ENCODE assay signal across 17 cellular contexts in genomic region chr10:77358666-77359065, GRCh38.
"Had no signal": no experiment of that assay in that cellular context is flagged by ENCODE, and none has a peak within 500 bp of the region (broad histone marks: within the 10 kb centered on the region; RNA-seq: fewer than 3 reads in every experiment).

No MANE protein-coding gene starts in this region.

- H3K27me3 Mint-ChIP-seq: activated B cell treated with CpG ODN at 0.5 μM for 24 hours; activated CD4-positive, alpha-beta T cell treated with anti-CD3 and anti-CD28 coated beads, Interleukin-2, amount 10 ng/mL, durations not matched to agents 24 days and 14 days had no signal

- H3K9me3 ChIP-seq: ovary, sigmoid colon had no signal

- H3K36me3 Mint-ChIP-seq: naive thymus-derived CD8-positive, alpha-beta T cell; stimulated activated naive B cell treated with anti-CD40 and anti-IgM and Interleukin-4, amounts not matched to agents 10 μg/mL and 1 μg/mL and 100 μg/mL, for 72 hours had no signal

- H3K27me3 ChIP-seq: ovary, sigmoid colon had no signal

- ATAC-seq: activated naive CD8-positive, alpha-beta T cell treated with anti-CD3 and anti-CD28 coated beads, Interleukin-2, amount 50 U/mL, for 24 hours; left colon; naive thymus-derived CD8-positive, alpha-beta T cell; stimulated activated naive B cell treated with anti-CD40 and anti-IgM and Interleukin-4, amounts not matched to agents 10 μg/mL and 1 μg/mL and 100 μg/mL, for 72 hours had no signal

- H3K9me3 Mint-ChIP-seq: activated B cell treated with CpG ODN at 0.5 μM for 24 hours; activated CD4-positive, alpha-beta T cell treated with anti-CD3 and anti-CD28 coated beads, Interleukin-2, amount 10 ng/mL, durations not matched to agents 24 days and 14 days; activated T-helper 1 cell treated with anti-CD3 and anti-CD28 coated beads, Interleukin-12 subunit alpha, Interleukin-12 subunit beta, Interleukin-2, Interleukin-4 antibody, amounts not matched to agents 30 ng/mL and 10 ng/mL and 1 ng/mL, durations not matched to agents 14 hours and 24 hours and 36 hours; central memory CD8-positive, alpha-beta T cell; dendritic cell treated with granulocyte-macrophage colony-stimulating factor and Interleukin-4, amounts not matched to agents 40 ng/mL and 50 ng/mL, for 4 days; endodermal cell; T-helper 1 cell treated with Interleukin-12 subunit alpha and Interleukin-12 subunit beta and Interleukin-4 antibody, amounts not matched to agents 30 μg/mL and 1 μg/mL, for 36 hours had no signal

- DNase-seq: activated B cell treated with CpG ODN at 0.5 μM for 24 hours; activated CD4-positive, alpha-beta T cell treated with anti-CD3 and anti-CD28 coated beads, Interleukin-2, amount 10 ng/mL, durations not matched to agents 24 days and 14 days; activated naive CD4-positive, alpha-beta T cell treated with Interleukin-2 at 50 U/mL for 16 hours; activated naive CD8-positive, alpha-beta T cell treated with anti-CD3 and anti-CD28 coated beads, Interleukin-2, amount 50 U/mL, for 24 hours; endodermal cell; erythroblast; left colon; naive thymus-derived CD8-positive, alpha-beta T cell; ovary; sigmoid colon; stimulated activated CD4-positive, alpha-beta T cell treated with anti-CD3 and anti-CD28 coated beads, Interleukin-2, amount 100 ng/mL, for 24 hours; stimulated activated naive B cell treated with anti-CD40 and anti-IgM and Interleukin-4, amounts not matched to agents 10 μg/mL and 1 μg/mL and 100 μg/mL, for 72 hours had no signal

- H3K4me1 Mint-ChIP-seq: activated B cell treated with CpG ODN at 0.5 μM for 24 hours; activated CD4-positive, alpha-beta T cell treated with anti-CD3 and anti-CD28 coated beads, Interleukin-2, amount 10 ng/mL, durations not matched to agents 24 days and 14 days; activated naive CD8-positive, alpha-beta T cell treated with anti-CD3 and anti-CD28 coated beads, Interleukin-2, amount 50 U/mL, for 24 hours; central memory CD8-positive, alpha-beta T cell; stimulated activated naive B cell treated with anti-CD40 and anti-IgM and Interleukin-4, amounts not matched to agents 10 μg/mL and 1 μg/mL and 100 μg/mL, for 72 hours had no signal

- H3K27ac ChIP-seq: ovary had no signal

- H3K4me3 ChIP-seq: lung, ovary, sigmoid colon had no signal

- H3K36me3 ChIP-seq: ovary, sigmoid colon had no signal

- H3K4me3 Mint-ChIP-seq: activated B cell treated with CpG ODN at 0.5 μM for 24 hours; activated CD4-positive, alpha-beta T cell treated with anti-CD3 and anti-CD28 coated beads, Interleukin-2, amount 10 ng/mL, durations not matched to agents 24 days and 14 days; activated naive CD8-positive, alpha-beta T cell treated with anti-CD3 and anti-CD28 coated beads, Interleukin-2, amount 50 U/mL, for 24 hours; activated T-helper 1 cell treated with anti-CD3 and anti-CD28 coated beads, Interleukin-12 subunit alpha, Interleukin-12 subunit beta, Interleukin-2, Interleukin-4 antibody, amounts not matched to agents 30 ng/mL and 10 ng/mL and 1 ng/mL, durations not matched to agents 14 hours and 24 hours and 36 hours; central memory CD8-positive, alpha-beta T cell; dendritic cell treated with granulocyte-macrophage colony-stimulating factor and Interleukin-4, amounts not matched to agents 40 ng/mL and 50 ng/mL, for 4 days; endodermal cell; naive thymus-derived CD8-positive, alpha-beta T cell; stimulated activated naive B cell treated with anti-CD40 and anti-IgM and Interleukin-4, amounts not matched to agents 10 μg/mL and 1 μg/mL and 100 μg/mL, for 72 hours; T-helper 1 cell treated with Interleukin-12 subunit alpha and Interleukin-12 subunit beta and Interleukin-4 antibody, amounts not matched to agents 30 μg/mL and 1 μg/mL, for 36 hours had no signal

- H3K27ac Mint-ChIP-seq: activated B cell treated with CpG ODN at 0.5 μM for 24 hours; activated CD4-positive, alpha-beta T cell treated with anti-CD3 and anti-CD28 coated beads, Interleukin-2, amount 10 ng/mL, durations not matched to agents 24 days and 14 days; activated naive CD8-positive, alpha-beta T cell treated with anti-CD3 and anti-CD28 coated beads, Interleukin-2, amount 50 U/mL, for 24 hours; activated T-helper 1 cell treated with anti-CD3 and anti-CD28 coated beads, Interleukin-12 subunit alpha, Interleukin-12 subunit beta, Interleukin-2, Interleukin-4 antibody, amounts not matched to agents 30 ng/mL and 10 ng/mL and 1 ng/mL, durations not matched to agents 14 hours and 24 hours and 36 hours; dendritic cell treated with granulocyte-macrophage colony-stimulating factor and Interleukin-4, amounts not matched to agents 40 ng/mL and 50 ng/mL, for 4 days; endodermal cell; stimulated activated naive B cell treated with anti-CD40 and anti-IgM and Interleukin-4, amounts not matched to agents 10 μg/mL and 1 μg/mL and 100 μg/mL, for 72 hours; T-helper 1 cell treated with Interleukin-12 subunit alpha and Interleukin-12 subunit beta and Interleukin-4 antibody, amounts not matched to agents 30 μg/mL and 1 μg/mL, for 36 hours had no signal
